20 cellular contexts compared by ENCODE assay signal in genomic region chr10:124953421-124953820, GRCh38. TPM values are rescaled to one million over a fixed set of nuclear protein-coding genes. Genes with fewer than 3 reads are reported as not detected.
DNase-seq lines count a peak whose midpoint lies in the region; ATAC-seq and TF ChIP-seq lines count a peak whose summit lies in the region.
"Had no signal": no experiment of that assay in that cellular context is flagged by ENCODE, and none has a peak within 500 bp of the region (broad histone marks: within the 10 kb centered on the region; RNA-seq: fewer than 3 reads in every experiment).

No MANE protein-coding gene starts in this region.

- H3K27ac Mint-ChIP-seq in activated naive CD4-positive, alpha-beta T cell treated with anti-CD3 and anti-CD28 coated beads, Interleukin-2, amount 10 ng/mL, durations not matched to agents 7 days and 5 days = peak overlapping the region; percentile 47
- peak overlapping the region; percentile 19 for H3K27ac Mint-ChIP-seq in endothelial cell (ENCODE audit: unreplicated experiment)
- H3K27ac Mint-ChIP-seq in nephron = peak overlapping the region; percentile 42 to 64 (median 57)

- no peak for DNase-seq in activated naive CD4-positive, alpha-beta T cell treated with anti-CD3 and anti-CD28 coated beads, Interleukin-2, amount 10 ng/mL, durations not matched to agents 7 days and 5 days
- no peak for DNase-seq in activated naive CD4-positive, alpha-beta T cell (lab: John Stamatoyannopoulos, UW)
- DNase-seq in endothelial cell (ENCODE audit: low spot score) (no peak), uterus (no peak), anterior cingulate cortex (lab: John Stamatoyannopoulos, UW) (no peak), COLO829 (ENCODE audit: low spot score) (no peak)
- DNase-seq: AML-193, KBM-7, MV-4-11, NCI-H1417, NCI-H187 treated with DMSO at 0.1 percent for 48 hours, NCI-H2227 treated with DMSO at 0.1 percent for 48 hours, NCI-H510A treated with DMSO at 0.1 percent for 48 hours, NCI-H774, Right ventricle myocardium superior had no signal

- no peaks in the 10 kb centered on the region for H3K9me3 ChIP-seq in uterus

- TF ChIP-seq POLR2A in uterus (IDR thresholded peaks at IDR 0.05) = no peak

- CTCF ChIA-PET in activated naive CD4-positive, alpha-beta T cell treated with anti-CD3 and anti-CD28 coated beads, Interleukin-2, amount 10 ng/mL, durations not matched to agents 7 days and 5 days (lab: Charles Lee) = no interaction called here

- H3K9me3 Mint-ChIP-seq in activated naive CD4-positive, alpha-beta T cell treated with anti-CD3 and anti-CD28 coated beads, Interleukin-2, amount 10 ng/mL, durations not matched to agents 7 days and 5 days = no peaks in the 10 kb centered on the region
- no peaks in the 10 kb centered on the region for H3K9me3 Mint-ChIP-seq in endothelial cell (ENCODE audit: unreplicated experiment)
- no peaks in the 10 kb centered on the region for H3K9me3 Mint-ChIP-seq in nephron

- no peak overlapping the region for H3K4me3 ChIP-seq in uterus

- no peak overlapping the region for H3K4me3 Mint-ChIP-seq in activated naive CD4-positive, alpha-beta T cell treated with anti-CD3 and anti-CD28 coated beads, Interleukin-2, amount 10 ng/mL, durations not matched to agents 7 days and 5 days
- no peak overlapping the region for H3K4me3 Mint-ChIP-seq in endothelial cell (ENCODE audit: unreplicated experiment)
- H3K4me3 Mint-ChIP-seq in nephron = peak overlapping the region in 1 of 3 experiments; percentile 8

- peaks cover 12% of the 10 kb centered on the region for H3K36me3 Mint-ChIP-seq in activated naive CD4-positive, alpha-beta T cell treated with anti-CD3 and anti-CD28 coated beads, Interleukin-2, amount 10 ng/mL, durations not matched to agents 7 days and 5 days
- peaks cover 11% of the 10 kb centered on the region for H3K36me3 Mint-ChIP-seq in endothelial cell (ENCODE audit: low read depth, unreplicated experiment)
- peaks cover 25% of the 10 kb centered on the region for H3K36me3 Mint-ChIP-seq in nephron (ENCODE audit: low read depth)

- no peaks in the 10 kb centered on the region for H3K36me3 ChIP-seq in uterus

- ATAC-seq in activated CD4-positive, CD25-positive, alpha-beta regulatory T cell treated with anti-CD3 and anti-CD28 coated beads, Interleukin-2, amount 50 U/mL, for 24 hours = no peak
- ATAC-seq: HCT116 had no signal

- H3K27me3 ChIP-seq in uterus = no peaks in the 10 kb centered on the region

- no peaks in the 10 kb centered on the region for H3K27me3 Mint-ChIP-seq in activated naive CD4-positive, alpha-beta T cell treated with anti-CD3 and anti-CD28 coated beads, Interleukin-2, amount 10 ng/mL, durations not matched to agents 7 days and 5 days
- H3K27me3 Mint-ChIP-seq in endothelial cell (ENCODE audit: unreplicated experiment) = no peaks in the 10 kb centered on the region
- no peaks in the 10 kb centered on the region for H3K27me3 Mint-ChIP-seq in nephron (ENCODE audit: low read depth)

- TF ChIP-seq CTCF in endothelial cell (IDR thresholded peaks at IDR 0.05; ENCODE audit: unreplicated experiment) (no peak), nephron (IDR thresholded peaks at IDR 0.05; ENCODE audit: unreplicated experiment in 3 of 3) (no peak), uterus (IDR thresholded peaks at IDR 0.05) (no peak)

- H3K4me1 ChIP-seq in uterus = peaks cover 0 to 3% of the 10 kb centered on the region in 2 donors

- peak overlapping the region; percentile 10 to 18 for H3K27ac ChIP-seq in uterus
- H3K27ac ChIP-seq: 22Rv1, C4-2B had no signal

- intact Hi-C loops in uterus (cut with DNase I; ENCODE audit: low total_unique reads) = no loop called here

- H3K4me1 Mint-ChIP-seq in activated naive CD4-positive, alpha-beta T cell treated with anti-CD3 and anti-CD28 coated beads, Interleukin-2, amount 10 ng/mL, durations not matched to agents 7 days and 5 days = peaks cover 16% of the 10 kb centered on the region
- H3K4me1 Mint-ChIP-seq in endothelial cell (ENCODE audit: unreplicated experiment) (peaks cover 21% of the 10 kb centered on the region), nephron (peaks cover 26% of the 10 kb centered on the region)

RNA-seq across cellular contexts. Expression of gene ZRANB1, which starts 11.5 kb away (rescaled TPM):
- total RNA-seq in endothelial cell (ENCODE audit: unreplicated experiment) = 22.4 TPM
- 10 to 100 TPM; 14.9 to 55.3 (median 28.3) TPM for total RNA-seq in uterus
